ENCODE assay signal across 7 cellular contexts in the genomic region with DNA sequence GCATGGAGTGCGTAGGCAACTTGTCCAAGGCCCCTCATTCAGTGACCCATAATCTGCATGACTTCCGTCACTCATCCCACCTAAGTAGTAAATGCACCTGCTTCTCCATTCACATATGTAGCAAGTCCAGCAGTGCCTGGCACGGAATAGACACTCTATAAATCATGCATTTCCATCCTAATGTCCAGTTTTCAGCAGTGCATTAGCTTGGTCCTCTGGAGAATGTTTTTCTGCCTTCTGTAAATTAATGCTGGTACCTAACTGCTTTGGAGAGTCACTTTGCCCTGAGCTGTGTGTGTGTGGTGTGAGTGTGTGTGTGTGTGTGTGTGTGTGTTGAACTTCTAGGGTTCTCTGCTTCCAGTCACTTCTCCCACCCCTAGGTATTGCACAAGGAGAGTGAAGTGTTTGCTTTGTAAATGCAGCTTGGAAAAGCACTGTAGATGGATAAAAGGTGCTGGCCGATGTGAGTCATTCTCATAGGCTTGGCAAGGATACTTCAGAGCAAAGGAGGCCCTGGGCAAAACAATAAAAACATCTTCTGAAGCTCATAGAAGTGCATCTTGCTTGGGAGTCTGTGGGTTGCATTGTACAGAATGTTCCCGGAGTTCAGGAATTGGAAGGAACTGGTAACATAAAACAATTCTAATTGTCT.
DNase-seq lines count a peak whose midpoint lies in the region; ATAC-seq and TF ChIP-seq lines count a peak whose summit lies in the region.

No MANE protein-coding gene starts in this region.

- 19 to 39% methylated on average over 4 to 5 of the region's 5 CpGs for WGBS in transverse colon (ENCODE audit: low coverage in 1 of 2), 2 donors

- TF ChIP-seq EP300 in transverse colon (IDR thresholded peaks at IDR 0.05; ENCODE audit: low read depth) = peak; percentile 61

- ATAC-seq in GM21447 (IDR thresholded peaks at IDR 0.05; ENCODE audit: unreplicated experiment) = no peak

- TF ChIP-seq CTCF in VCaP (conservative IDR thresholded peaks at IDR 0.05) (no peak), transverse colon (IDR thresholded peaks at IDR 0.05) (no peak)

- in situ Hi-C loops in transverse colon (cut with MboI; ENCODE audit: low pct_ligation_motif_present in 1 of 4, low pct_unique_long_range_greater_than_20kb in 1 of 4, low sequenced_read_pairs in 3 of 4) = loop anchor here (25.0 kb wide), 7 partner anchors 187 to 912 kb away; a partner anchor contains a TSS

- H3K36me3 ChIP-seq in transverse colon = no peaks in the 10 kb centered on the region

- no peaks in the 10 kb centered on the region for H3K9me3 ChIP-seq in transverse colon

- H3K27me3 ChIP-seq in transverse colon = no peaks in the 10 kb centered on the region

- H3K4me1 ChIP-seq in transverse colon = peaks cover 0 to 17% (median 9%) of the 10 kb centered on the region in 4 donors

- H3K27ac ChIP-seq in VCaP (peak overlapping the region; percentile 42), transverse colon (peak overlapping the region in 3 of 4 donors; percentile 59 to 78 (median 72))

- DNase-seq in HuH-7.5 (ENCODE audit: low spot score) (peak; percentile 31), islet precursor cell (peak; percentile 71), transverse colon (no peak), Ammon's horn (ENCODE audit: low spot score) (no peak), GM19240 (ENCODE audit: insufficient read length, low spot score) (no peak)

- no peak overlapping the region for H3K4me3 ChIP-seq in transverse colon

- intact Hi-C loops in transverse colon (cut with DNase I; ENCODE audit: low total_unique reads) = loop anchor here (10.0 kb wide), 1 partner anchor 339 kb away; a partner anchor contains a TSS

- TF ChIP-seq POLR2A in transverse colon (IDR thresholded peaks at IDR 0.05) = no peak

Comparison
In these comparisons a context has a peak if more than half of its experiments do, and no peak if none do; other contexts are left out.
1. DNase-seq: peak in HuH-7.5 (single experiment) and islet precursor cell (single experiment); none in transverse colon (single experiment), Ammon's horn (single experiment) and GM19240 (single experiment).